Comparison of ENCODE assay signal across 18 cellular contexts in the genomic region with DNA sequence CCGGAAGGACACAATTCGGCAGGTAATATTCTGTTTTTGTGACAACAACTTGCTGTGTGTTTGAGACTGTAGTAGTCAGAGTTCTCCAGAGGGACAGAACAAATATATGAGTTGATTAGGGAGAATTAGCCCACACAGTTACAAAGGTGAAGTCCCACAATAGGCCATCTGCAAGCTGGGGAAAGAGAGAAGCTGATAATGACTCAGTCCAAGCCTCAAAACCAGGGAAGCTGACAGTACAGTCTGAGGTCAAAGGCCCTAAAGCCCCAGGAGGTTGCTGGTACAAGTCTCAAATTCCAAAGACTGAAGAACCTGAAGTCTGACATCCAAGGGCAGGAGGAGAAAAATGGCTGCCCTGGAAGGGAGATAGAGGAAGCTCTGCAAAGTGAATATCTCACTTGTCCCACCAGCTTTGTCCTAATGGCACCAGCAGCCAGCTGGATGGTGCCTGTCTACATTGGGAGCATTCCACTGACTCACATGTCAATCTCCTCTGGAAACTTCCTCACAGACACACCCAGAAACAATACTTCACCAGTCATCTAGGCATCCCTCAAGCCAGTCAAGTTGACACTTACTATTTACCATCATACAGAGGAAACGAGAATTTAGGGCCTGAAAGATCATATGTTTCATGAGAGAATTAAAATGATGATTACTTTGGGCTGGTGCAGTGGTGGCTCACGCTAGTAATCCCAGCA. TPM values are rescaled to one million over a fixed set of nuclear protein-coding genes. Genes with fewer than 3 reads are reported as not detected.
DNase-seq lines count a peak whose midpoint lies in the region; ATAC-seq, FAIRE-seq and TF ChIP-seq lines count a peak whose summit lies in the region.
"Had no signal": no experiment of that assay in that cellular context is flagged by ENCODE, and none has a peak within 500 bp of the region (broad histone marks: within the 10 kb centered on the region; RNA-seq: fewer than 3 reads in every experiment).

No MANE protein-coding gene starts in this region.

- H2BK12ac ChIP-seq in trophoblast cell (ENCODE audit: low read length), result no peak overlapping the region

- no peaks in the 10 kb centered on the region for H3K9me3 ChIP-seq in trophoblast cell (ENCODE audit: insufficient read depth, low read depth, low read length)
- H3K9me3 ChIP-seq: SJSA1 had no signal

- no peak overlapping the region for H2AK5ac ChIP-seq in trophoblast cell (ENCODE audit: low read length)

- no peak for TF ChIP-seq POLR2A in GM12892 (IDR thresholded peaks at IDR 0.05; ENCODE audit: low read depth, low read length)

- no peak overlapping the region for H3K4me2 ChIP-seq in trophoblast cell (ENCODE audit: low read length)
- H3K4me2 ChIP-seq: PC-9 had no signal

- H3K23ac ChIP-seq in trophoblast cell (ENCODE audit: low read length), result no peak overlapping the region

- no peak for DNase-seq in GM12892 (ENCODE audit: insufficient read length)
- peak; percentile 56 for DNase-seq in epithelial cell of esophagus (ENCODE audit: low read depth)
- DNase-seq in trophoblast cell, result peak; percentile 43 to 57
- no peak for DNase-seq in DMS153 (lab: John Stamatoyannopoulos, UW)
- no peak for DNase-seq in epidermal melanocyte (ENCODE audit: insufficient read length, low spot score)
- DNase-seq: C1 segment of cervical spinal cord, HFFc6, NCI-H1436 treated with DMSO at 0.1 percent for 48 hours, NCI-H2029 treated with DMSO at 0.1 percent for 48 hours, NCI-H2171 treated with DMSO at 0.1 percent for 48 hours, NCI-H510A treated with DMSO at 0.1 percent for 48 hours, PC-9 had no signal

- no peak overlapping the region for H3K18ac ChIP-seq in trophoblast cell (ENCODE audit: low read length)

- H4K91ac ChIP-seq in trophoblast cell (ENCODE audit: low read depth, low read length), result no peak overlapping the region

- H4K8ac ChIP-seq in trophoblast cell (ENCODE audit: low read depth, low read length), result no peak overlapping the region

- H3K79me1 ChIP-seq in trophoblast cell (ENCODE audit: low read length), result no peaks in the 10 kb centered on the region

- H3K4me1 ChIP-seq in trophoblast cell (ENCODE audit: control insufficient read depth in 1 of 2, insufficient read depth in 2 of 2, low read length in 2 of 2), result no peaks in the 10 kb centered on the region
- H3K4me1 ChIP-seq: SJSA1 had no signal

- H2BK5ac ChIP-seq in trophoblast cell (ENCODE audit: low read depth, low read length, poor library complexity), result no peak overlapping the region

- H2BK120ac ChIP-seq in trophoblast cell (ENCODE audit: insufficient read depth, low read length, poor library complexity), result no peak overlapping the region

- no peak overlapping the region for H4K12ac ChIP-seq in trophoblast cell (ENCODE audit: low read depth, low read length)

- no peak overlapping the region for H3K14ac ChIP-seq in trophoblast cell (ENCODE audit: low read length)

- no peaks in the 10 kb centered on the region for H3K36me3 ChIP-seq in trophoblast cell (ENCODE audit: control insufficient read depth in 1 of 2, insufficient read depth in 2 of 2, low read length in 2 of 2)
- H3K36me3 ChIP-seq: SJSA1 had no signal

- no peak overlapping the region for H3K4me3 ChIP-seq in epithelial cell of esophagus (ENCODE audit: low read length)
- H3K4me3 ChIP-seq in trophoblast cell (ENCODE audit: low read depth, low read length), result no peak overlapping the region
- H3K4me3 ChIP-seq: K562, PC-9, SJSA1 had no signal

- no peak overlapping the region for H3K27ac ChIP-seq in trophoblast cell (ENCODE audit: low read depth, low read length)
- H3K27ac ChIP-seq: PC-9, SJSA1 had no signal

- no peaks in the 10 kb centered on the region for H3K27me3 ChIP-seq in trophoblast cell (ENCODE audit: insufficient read depth, low read length)
- H3K27me3 ChIP-seq: SJSA1 had no signal

- peak; percentile 27 for FAIRE-seq in GM12892 (lab: Jason Lieb, UNC)
- FAIRE-seq: A204.1, H54, K562 had no signal

- peak; percentile 39 for ATAC-seq in HG02884 (IDR thresholded peaks at IDR 0.05; ENCODE audit: unreplicated experiment)
- ATAC-seq in GM21515 (IDR thresholded peaks at IDR 0.05; ENCODE audit: unreplicated experiment), result no peak
- ATAC-seq: K562 had no signal

- H2AFZ ChIP-seq in trophoblast cell (ENCODE audit: insufficient read depth, low read length, poor library complexity), result no peak overlapping the region
- H2AFZ ChIP-seq: PC-9 had no signal

- H3K4ac ChIP-seq in trophoblast cell (ENCODE audit: low read depth, low read length), result no peak overlapping the region

- TF ChIP-seq CTCF in epithelial cell of esophagus (IDR thresholded peaks at IDR 0.05; ENCODE audit: insufficient read depth, low read depth, low read length, missing control alignments), result no peak

- WGBS in trophoblast cell (ENCODE audit: extremely low coverage, insufficient coverage, insufficient read length), result no CpG with 5 or more reads among the region's 4 CpGs

- no peak overlapping the region for H3K9ac ChIP-seq in trophoblast cell (ENCODE audit: low read length)

- H3K79me2 ChIP-seq in trophoblast cell (ENCODE audit: control insufficient read depth, insufficient read depth, low read length, poor library complexity), result no peaks in the 10 kb centered on the region

RNA-seq across cellular contexts. Expression of gene CTXN3, which starts 36.3 kb away (rescaled TPM):
- polyA plus RNA-seq in GM12892 (2012; ENCODE audit: missing spikeins), result not detected
- polyA plus RNA-seq in trophoblast cell (2013), result not detected in 2 replicates
- polyA plus RNA-seq: K562 had no signal

Comparison
In these comparisons a context has a peak if more than half of its experiments do, and no peak if none do; other contexts are left out.
1. DNase-seq: peak in epithelial cell of esophagus (single experiment) and trophoblast cell (2 of 2); none in GM12892 (single experiment), DMS153 (single experiment) and epidermal melanocyte (single experiment).